Comparison of ENCODE assay signal across 9 cellular contexts in the genomic region with DNA sequence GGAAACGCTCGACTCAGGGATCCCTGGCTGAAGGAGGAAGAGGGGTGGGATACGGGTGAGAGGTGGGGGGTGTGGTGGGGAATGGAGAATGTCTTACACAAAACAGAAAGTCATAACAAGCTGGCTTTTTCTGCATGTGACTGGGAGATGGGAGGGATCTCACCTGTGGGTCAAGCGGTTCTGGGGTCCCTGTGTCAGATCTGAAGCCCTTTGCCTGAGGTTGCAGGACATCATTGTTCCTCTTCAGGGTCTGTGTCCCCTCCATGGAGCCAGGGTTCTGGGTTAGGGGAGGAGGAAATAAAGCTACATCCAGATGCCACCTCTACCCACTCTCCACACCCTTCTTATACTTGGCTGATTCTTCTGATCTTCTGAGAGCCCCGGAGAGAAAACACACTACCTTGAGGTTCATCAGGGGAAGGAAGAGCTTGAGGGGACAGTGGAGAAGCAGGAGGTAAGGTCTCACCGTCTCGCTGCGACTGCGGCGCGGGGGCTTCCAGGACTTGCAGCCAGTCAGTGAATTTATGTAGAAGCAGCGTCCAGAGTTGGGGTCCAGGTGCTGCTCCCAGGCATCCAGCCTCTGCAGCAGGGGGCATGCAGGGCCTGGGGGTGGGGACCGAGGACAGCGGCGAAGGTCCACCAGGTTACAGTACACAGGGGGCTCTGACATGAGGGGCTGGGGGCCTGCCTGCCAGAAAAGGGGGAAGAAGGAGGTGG. TPM values are rescaled to one million over a fixed set of nuclear protein-coding genes. Genes with fewer than 3 reads are reported as not detected.
DNase-seq lines count a peak whose midpoint lies in the region; ATAC-seq and TF ChIP-seq lines count a peak whose summit lies in the region.
"Had no signal": no experiment of that assay in that cellular context is flagged by ENCODE, and none has a peak within 500 bp of the region (broad histone marks: within the 10 kb centered on the region; RNA-seq: fewer than 3 reads in every experiment).

No MANE protein-coding gene starts in this region.

- no peaks in the 10 kb centered on the region for H3K27me3 ChIP-seq in Karpas-422 (ENCODE audit: low read length)
- peaks cover 7% of the 10 kb centered on the region for H3K27me3 ChIP-seq in ascending aorta
- peaks cover 25% of the 10 kb centered on the region for H3K27me3 ChIP-seq in rectal smooth muscle tissue (ENCODE audit: control insufficient read depth, insufficient read depth, low read length)

- peak overlapping the region; percentile 17; the same call in 1 of the 2 replicates for H2AFZ ChIP-seq in Karpas-422 (ENCODE audit: low read length)

- H3K4me1 ChIP-seq in Karpas-422 (ENCODE audit: low read length): peaks cover 21% of the 10 kb centered on the region
- H3K4me1 ChIP-seq in ascending aorta: peaks cover 11 to 13% of the 10 kb centered on the region in 2 donors
- peaks cover 2% of the 10 kb centered on the region for H3K4me1 ChIP-seq in rectal smooth muscle tissue (ENCODE audit: control insufficient read depth, insufficient read depth, low read length)

- no peaks in the 10 kb centered on the region for H3K9me2 ChIP-seq in Karpas-422 (replicated peaks; ENCODE audit: insufficient read depth, low read length)

- H3K9me3 ChIP-seq in Karpas-422 (ENCODE audit: low read length) (no peaks in the 10 kb centered on the region), ascending aorta (no peaks in the 10 kb centered on the region)

- H3K27ac ChIP-seq in Karpas-422 (ENCODE audit: low read length) (no peak overlapping the region), ascending aorta (peak overlapping the region in 1 of 2 donors; percentile 57), rectal smooth muscle tissue (ENCODE audit: low read depth, low read length) (no peak overlapping the region)

- no peaks in the 10 kb centered on the region for H4K20me1 ChIP-seq in Karpas-422 (ENCODE audit: insufficient read depth, low read depth, low read length)

- H3K4me2 ChIP-seq in Karpas-422 (ENCODE audit: low read depth, low read length, poor library complexity, severe bottlenecking): peak overlapping the region; percentile 10

- intact Hi-C loops in ascending aorta (cut with DNase I): no loop called here

- TF ChIP-seq CTCF in ascending aorta (IDR thresholded peaks at IDR 0.05): no peak

- H3K79me2 ChIP-seq in Karpas-422 (ENCODE audit: low read length): no peaks in the 10 kb centered on the region

- H3K4me3 ChIP-seq in Karpas-422 (ENCODE audit: low read length) (no peak overlapping the region), ascending aorta (peak overlapping the region; percentile 16 to 65), rectal smooth muscle tissue (ENCODE audit: low read length) (peak overlapping the region; percentile 55)

- no peaks in the 10 kb centered on the region for H3K36me3 ChIP-seq in Karpas-422 (ENCODE audit: insufficient read depth, low read length)
- no peaks in the 10 kb centered on the region for H3K36me3 ChIP-seq in ascending aorta
- peaks cover 7% of the 10 kb centered on the region for H3K36me3 ChIP-seq in rectal smooth muscle tissue (ENCODE audit: control insufficient read depth, insufficient read depth, low read length)

- H3K9ac ChIP-seq in Karpas-422 (ENCODE audit: low read length) (peak overlapping the region; percentile 28), rectal smooth muscle tissue (ENCODE audit: low read length) (peak overlapping the region; percentile 27)

- DNase-seq in Karpas-422 (no peak), ascending aorta (ENCODE audit: low spot score in 2 of 2) (no peak), CD1c-positive myeloid dendritic cell (ENCODE audit: extremely low spot score) (no peak)
- DNase-seq: activated CD4-positive, CD25-positive, alpha-beta regulatory T cell treated with anti-CD3 and anti-CD28 coated beads, Interleukin-2, amount 50 U/mL, for 72 hours; NCI-H345 had no signal

- ATAC-seq in GM19351 (IDR thresholded peaks at IDR 0.05; ENCODE audit: unreplicated experiment): no peak

RNA-seq across cellular contexts. Expression of a gene that starts 2.5 kb away (rescaled TPM):
- total RNA-seq in Karpas-422 (2014; rRNA removed; shearing (Covaris generic); ENCODE audit: low replicate concordance): 6.7 and 12.3 TPM in 2 replicates
- 21.6 TPM for total RNA-seq in ascending aorta
- total RNA-seq: renal cortical epithelial cell had no signal

RNA-seq across cellular contexts. Expression of a gene that starts 10.7 kb away (rescaled TPM):
- 204 and 260 TPM in 2 replicates for total RNA-seq in Karpas-422 (2014; rRNA removed; shearing (Covaris generic); ENCODE audit: low replicate concordance)
- 78.0 TPM for total RNA-seq in ascending aorta

RNA-seq across cellular contexts. Expression of a gene that starts 17.6 kb away (rescaled TPM):
- 1.9 and 9.3 TPM in 2 replicates for total RNA-seq in Karpas-422 (2014; rRNA removed; shearing (Covaris generic); ENCODE audit: low replicate concordance)
- total RNA-seq in ascending aorta: 2.8 TPM

RNA-seq across cellular contexts. Expression of a gene that starts 22.0 kb away (rescaled TPM):
- 14.3 and 17.9 TPM in 2 replicates for total RNA-seq in Karpas-422 (2014; rRNA removed; shearing (Covaris generic); ENCODE audit: low replicate concordance)
- not detected for total RNA-seq in ascending aorta

RNA-seq across cellular contexts. Expression of a gene that starts 42.6 kb away (rescaled TPM):
- 0.11 TPM in 1 of 2 replicates, not detected in the other for total RNA-seq in Karpas-422 (2014; rRNA removed; shearing (Covaris generic); ENCODE audit: low replicate concordance)
- total RNA-seq in ascending aorta: not detected
- total RNA-seq: fibroblast of lung, renal cortical epithelial cell had no signal
